Comparison of ENCODE assay signal across 12 cellular contexts in genomic region chr1:157849229-157849875, GRCh38. TPM values are rescaled to one million over a fixed set of nuclear protein-coding genes. Genes with fewer than 3 reads are reported as not detected.
DNase-seq lines count a peak whose midpoint lies in the region; ATAC-seq and TF ChIP-seq lines count a peak whose summit lies in the region.
"Had no signal": no experiment of that assay in that cellular context is flagged by ENCODE, and none has a peak within 500 bp of the region (broad histone marks: within the 10 kb centered on the region; RNA-seq: fewer than 3 reads in every experiment).

No MANE protein-coding gene starts in this region.

- ATAC-seq in GM19395 (IDR thresholded peaks at IDR 0.05; ENCODE audit: unreplicated experiment) (peak; percentile 90), HG03095 (IDR thresholded peaks at IDR 0.05; ENCODE audit: unreplicated experiment) (peak; percentile 58)

- H3K4me1 ChIP-seq in BLaER1 treated with 17β-estradiol and CSF1 and Interleukin-3, amounts not matched to agents 10 nM and 100 nM = peaks cover 7 to 32% (median 13%) of the 10 kb centered on the region in 10 experiments
- H3K4me1 ChIP-seq in esophagus muscularis mucosa = no peaks in the 10 kb centered on the region

- WGBS in esophagus muscularis mucosa = 89% methylated on average over 2 of the region's 2 CpGs

- DNase-seq in SKM-1 (lab: John Stamatoyannopoulos, UW; ENCODE audit: unreplicated experiment) = peak; percentile 68
- DNase-seq in kidney tubule cell (ENCODE audit: low spot score) = no peak
- no peak for DNase-seq in kidney glomerular epithelial cell (lab: John Stamatoyannopoulos, UW)
- no peak for DNase-seq in esophagus muscularis mucosa (ENCODE audit: extremely low spot score)
- no peak for DNase-seq in stimulated activated CD4-positive, alpha-beta T cell treated with anti-CD3 and anti-CD28 coated beads, Interleukin-1b, Interleukin-23, amount 100 ng/mL, for 48 hours
- DNase-seq: activated CD4-positive, alpha-beta T cell treated with anti-CD3 and anti-CD28 coated beads, Interleukin-2, amount 50 U/mL, for 4 hours; aorta; NCI-H1436 treated with DMSO at 0.1 percent for 48 hours; SHP77 had no signal

- no peaks in the 10 kb centered on the region for H3K36me3 ChIP-seq in BLaER1 treated with 17β-estradiol and CSF1 and Interleukin-3, amounts not matched to agents 10 nM and 100 nM
- no peaks in the 10 kb centered on the region for H3K36me3 ChIP-seq in esophagus muscularis mucosa

- H3K27ac ChIP-seq in BLaER1 treated with 17β-estradiol and CSF1 and Interleukin-3, amounts not matched to agents 10 nM and 100 nM = 0 out of 22 replicates have a peak overlapping the region, but pooled peaks of 3 of the 11 experiments have one; percentile 2 to 35 (median 22)
- H3K27ac ChIP-seq in esophagus muscularis mucosa (replicated peaks in 1 of 4) = no peak overlapping the region

- H3K9ac ChIP-seq in BLaER1 treated with 17β-estradiol and CSF1 and Interleukin-3, amounts not matched to agents 10 nM and 100 nM = no peak overlapping the region

- TF ChIP-seq POLR2A in esophagus muscularis mucosa (IDR thresholded peaks at IDR 0.05; ENCODE audit: low read depth) = no peak

- TF ChIP-seq EP300 in esophagus muscularis mucosa (IDR thresholded peaks at IDR 0.05) = no peak

- H3K4me2 ChIP-seq in BLaER1 treated with 17β-estradiol and CSF1 and Interleukin-3, amounts not matched to agents 10 nM and 100 nM = peak overlapping the region; percentile 24 to 86 (median 55); a peak in 20 of 22 replicates

- TF ChIP-seq CTCF in esophagus muscularis mucosa (IDR thresholded peaks at IDR 0.05) = no peak

- H3K4me3 ChIP-seq in BLaER1 treated with 17β-estradiol and CSF1 and Interleukin-3, amounts not matched to agents 10 nM and 100 nM = no peak overlapping the region
- no peak overlapping the region for H3K4me3 ChIP-seq in esophagus muscularis mucosa

- intact Hi-C loops in esophagus muscularis mucosa (cut with DNase I) = no loop called here

- no peaks in the 10 kb centered on the region for H3K27me3 ChIP-seq in BLaER1 treated with 17β-estradiol and CSF1 and Interleukin-3, amounts not matched to agents 10 nM and 100 nM
- H3K27me3 ChIP-seq in esophagus muscularis mucosa = no peaks in the 10 kb centered on the region

- H3K9me3 ChIP-seq in BLaER1 treated with 17β-estradiol and CSF1 and Interleukin-3, amounts not matched to agents 10 nM and 100 nM (replicated peaks in 1 of 11) = no peaks in the 10 kb centered on the region
- H3K9me3 ChIP-seq in esophagus muscularis mucosa = no peaks in the 10 kb centered on the region

- no peaks in the 10 kb centered on the region for H4K20me1 ChIP-seq in BLaER1 treated with 17β-estradiol and CSF1 and Interleukin-3, amounts not matched to agents 10 nM and 100 nM

RNA-seq across cellular contexts. Expression of gene CD5L, which starts 7.7 kb away (rescaled TPM):
- total RNA-seq in esophagus muscularis mucosa = 1 to 10 TPM in 1 of 4 donors, not detected in 3; 1.2 TPM

RNA-seq across cellular contexts. Expression of gene FCRL1, which starts 29.4 kb away (rescaled TPM):
- total RNA-seq in esophagus muscularis mucosa = under 1 TPM in 1 of 4 donors, not detected in 3; 0.66 TPM
